25 cellular contexts compared by ENCODE assay signal in genomic region chr4:177687117-177687516, GRCh38.
DNase-seq lines count a peak whose midpoint lies in the region; ATAC-seq, FAIRE-seq and TF ChIP-seq lines count a peak whose summit lies in the region.
"Had no signal": no experiment of that assay in that cellular context is flagged by ENCODE, and none has a peak within 500 bp of the region (broad histone marks: within the 10 kb centered on the region; RNA-seq: fewer than 3 reads in every experiment).

No MANE protein-coding gene starts in this region.

- H3K27ac ChIP-seq in kidney (ENCODE audit: low read depth in 2 of 2, low read length in 2 of 2), result no peak overlapping the region
- H3K27ac ChIP-seq: HL-60 had no signal

- H3K9me3 Mint-ChIP-seq in nephron progenitor cell, result no peaks in the 10 kb centered on the region
- H3K9me3 Mint-ChIP-seq: H9 had no signal

- H3K27ac Mint-ChIP-seq in nephron progenitor cell, result no peak overlapping the region
- H3K27ac Mint-ChIP-seq: CD4-positive, CD25-positive, alpha-beta regulatory T cell; CD8-positive, alpha-beta memory T cell; H9; IgD-negative memory B cell had no signal

- no peaks in the 10 kb centered on the region for H3K4me1 Mint-ChIP-seq in nephron progenitor cell
- H3K4me1 Mint-ChIP-seq: CD4-positive, CD25-positive, alpha-beta regulatory T cell; CD8-positive, alpha-beta memory T cell; H9; IgD-negative memory B cell had no signal

- H3K27me3 ChIP-seq in endocrine pancreas (ENCODE audit: control insufficient read depth, insufficient read depth, low read length), result no peaks in the 10 kb centered on the region
- H3K27me3 ChIP-seq: BE2C had no signal

- no peaks in the 10 kb centered on the region for H3K27me3 Mint-ChIP-seq in nephron progenitor cell (ENCODE audit: low read depth, poor library complexity)
- H3K27me3 Mint-ChIP-seq: CD4-positive, CD25-positive, alpha-beta regulatory T cell; CD8-positive, alpha-beta memory T cell; IgD-negative memory B cell had no signal

- peak; percentile 88 for ATAC-seq in mucosa of descending colon
- no peak for ATAC-seq in HG02763 (IDR thresholded peaks at IDR 0.05; ENCODE audit: unreplicated experiment)
- ATAC-seq: GM12878 had no signal

- intact Hi-C loops in kidney (cut with DNase I) (no loop called here), mucosa of descending colon (cut with DNase I, micrococcal nuclease) (no loop called here)

- TF ChIP-seq CTCF in kidney (IDR thresholded peaks at IDR 0.05; ENCODE audit: borderline replicate concordance, extremely low read depth, insufficient read depth) (no peak), mucosa of descending colon (IDR thresholded peaks at IDR 0.05) (no peak), nephron progenitor cell (IDR thresholded peaks at IDR 0.05) (no peak)

- no peaks in the 10 kb centered on the region for H3K4me1 ChIP-seq in endocrine pancreas (ENCODE audit: control insufficient read depth, insufficient read depth, low read length)
- no peaks in the 10 kb centered on the region for H3K4me1 ChIP-seq in kidney (ENCODE audit: control insufficient read depth in 1 of 2, insufficient read depth in 1 of 2, low read depth in 1 of 2, low read length in 2 of 2)
- no peaks in the 10 kb centered on the region for H3K4me1 ChIP-seq in mucosa of descending colon (ENCODE audit: low read depth)
- H3K4me1 ChIP-seq: BE2C had no signal

- no peaks in the 10 kb centered on the region for H3K36me3 Mint-ChIP-seq in nephron progenitor cell (ENCODE audit: low read depth)
- H3K36me3 Mint-ChIP-seq: CD4-positive, CD25-positive, alpha-beta regulatory T cell; CD8-positive, alpha-beta memory T cell; IgD-negative memory B cell had no signal

- H3K9ac ChIP-seq in endocrine pancreas (ENCODE audit: control insufficient read depth, insufficient read depth, low read length) (no peak overlapping the region), kidney (ENCODE audit: low read length in 2 of 2) (no peak overlapping the region)

- H3K36me3 ChIP-seq in endocrine pancreas (ENCODE audit: control insufficient read depth, insufficient read depth, low read length) (no peaks in the 10 kb centered on the region), kidney (ENCODE audit: control insufficient read depth in 1 of 2, insufficient read depth in 2 of 2, low read length in 2 of 2) (no peaks in the 10 kb centered on the region), mucosa of descending colon (ENCODE audit: low read depth) (no peaks in the 10 kb centered on the region)
- H3K36me3 ChIP-seq: BE2C had no signal

- DNase-seq in kidney (no peak), mucosa of descending colon (peak in 1 of 3 donors; percentile 3), nephron progenitor cell (no peak), globus pallidus (ENCODE audit: low spot score) (no peak)
- no peak for DNase-seq in stimulated activated CD4-positive, alpha-beta T cell treated with anti-CD3 and anti-CD28 coated beads, Interleukin-4, amount 100 ng/mL, for 24 hours
- DNase-seq: ACHN; BE2C; C1 segment of cervical spinal cord; CD4-positive, CD25-positive, alpha-beta regulatory T cell; CD8-positive, alpha-beta memory T cell; COR-L47; DMS 273 treated with DMSO at 0.1 percent for 48 hours; DMS53; DND-41; EL; H9 had no signal

- H3K4me3 Mint-ChIP-seq in nephron progenitor cell, result no peak overlapping the region
- H3K4me3 Mint-ChIP-seq: CD4-positive, CD25-positive, alpha-beta regulatory T cell; CD8-positive, alpha-beta memory T cell; H9; IgD-negative memory B cell had no signal

- H3K4me3 ChIP-seq in endocrine pancreas (ENCODE audit: control insufficient read depth, insufficient read depth, low read length), result peak overlapping the region; percentile 4
- no peak overlapping the region for H3K4me3 ChIP-seq in kidney (ENCODE audit: low read length in 2 of 2)
- no peak overlapping the region for H3K4me3 ChIP-seq in mucosa of descending colon
- H3K4me3 ChIP-seq: GM12878 had no signal

- H3K9me3 ChIP-seq in endocrine pancreas (ENCODE audit: control insufficient read depth, low read length) (no peaks in the 10 kb centered on the region), kidney (ENCODE audit: control insufficient read depth in 1 of 2, low read length in 2 of 2) (no peaks in the 10 kb centered on the region), mucosa of descending colon (no peaks in the 10 kb centered on the region)
- H3K9me3 ChIP-seq: BE2C had no signal

- peak; percentile 66 for FAIRE-seq in kidney (lab: Jason Lieb, UNC)
- FAIRE-seq: A204.1, GM12878, GM19239, H1, HTR-8/SVneo had no signal
